In genomic region chr1:53413175-53414001, GRCh38 we compare ENCODE assay signal across 8 cellular contexts. TPM values are rescaled to one million over a fixed set of nuclear protein-coding genes. Genes with fewer than 3 reads are reported as not detected.
DNase-seq lines count a peak whose midpoint lies in the region; ATAC-seq and TF ChIP-seq lines count a peak whose summit lies in the region.

No MANE protein-coding gene starts in this region.

- no peak overlapping the region for H2AFZ ChIP-seq in H9 (ENCODE audit: low read length)

- WGBS in thyroid gland, 2 donors = 61 to 70% methylated on average over 7 to 8 of the region's 8 CpGs
- no CpG with 5 or more reads among the region's 8 CpGs for WGBS in H9 (ENCODE audit: extremely low coverage, insufficient read length, low lambda C conversion rate)

- H3K27me3 ChIP-seq in Peyer's patch (no peaks in the 10 kb centered on the region), thyroid gland (no peaks in the 10 kb centered on the region), H9 (ENCODE audit: insufficient read depth, low read length) (no peaks in the 10 kb centered on the region)

- H3K4me3 Mint-ChIP-seq in H9 = no peak overlapping the region

- 0 out of 5 replicates have a peak, but pooled peaks cover 0 to 9% of the 10 kb centered on the region in 2 experiments for H3K9me3 Mint-ChIP-seq in H9

- H4K20me1 ChIP-seq in H9 (ENCODE audit: control insufficient read depth, insufficient read depth, insufficient read length) = no peaks in the 10 kb centered on the region

- H3K9ac ChIP-seq in H9 (ENCODE audit: extremely low read depth, insufficient read length, low read length) = no peak overlapping the region

- no peak overlapping the region for H2BK15ac ChIP-seq in H9 (ENCODE audit: low read depth, low read length)

- peaks cover 4 to 12% (median 4%) of the 10 kb centered on the region in 3 experiments; a peak in 6 of 7 replicates for H3K36me3 Mint-ChIP-seq in H9 (ENCODE audit: insufficient read depth in 1 of 3, low read depth in 3 of 3)

- H3K4ac ChIP-seq in H9 (ENCODE audit: low read depth, low read length) = no peak overlapping the region

- peak overlapping the region; percentile 38 to 69 (median 63) for H3K27ac ChIP-seq in Peyer's patch
- H3K27ac ChIP-seq in thyroid gland = peak overlapping the region; percentile 20 to 64 (median 50)
- H3K27ac ChIP-seq in H9 (ENCODE audit: insufficient read length, low read depth, low read length) = no peak overlapping the region

- H3K18ac ChIP-seq in H9 (ENCODE audit: insufficient read length, low read depth, low read length) = no peak overlapping the region

- H3K4me1 ChIP-seq in Peyer's patch (no peaks in the 10 kb centered on the region), thyroid gland (peaks cover 19 to 46% of the 10 kb centered on the region in 2 donors), H9 (ENCODE audit: insufficient read depth, low read length) (peaks cover 8% of the 10 kb centered on the region; the same call in 1 of the 2 replicates)

- H3K79me2 ChIP-seq in H9 (ENCODE audit: insufficient read depth, low read length) = no peaks in the 10 kb centered on the region

- H3K9me3 ChIP-seq in Peyer's patch = no peaks in the 10 kb centered on the region
- H3K9me3 ChIP-seq in thyroid gland = no peaks in the 10 kb centered on the region
- no peaks in the 10 kb centered on the region for H3K9me3 ChIP-seq in H9 (ENCODE audit: control insufficient read depth, low read depth, low read length)

- TF ChIP-seq CTCF in Peyer's patch (IDR thresholded peaks at IDR 0.05) (no peak), thyroid gland (IDR thresholded peaks at IDR 0.05) (no peak), H9 (conservative IDR thresholded peaks at IDR 0.05) (no peak)

- peaks cover 6% of the 10 kb centered on the region for H3K27me3 Mint-ChIP-seq in H9 (ENCODE audit: low read depth)

- no peak overlapping the region for H4K5ac ChIP-seq in H9 (ENCODE audit: insufficient read length, low read depth, low read length)

- TF ChIP-seq POLR2A in Peyer's patch (IDR thresholded peaks at IDR 0.05) = no peak
- TF ChIP-seq POLR2A in thyroid gland (IDR thresholded peaks at IDR 0.05) = no peak

- H3T11ph ChIP-seq in H9 (ENCODE audit: low read length) = no peak overlapping the region

- no peak overlapping the region for H2BK20ac ChIP-seq in H9 (ENCODE audit: low read depth, low read length, poor library complexity, severe bottlenecking)

- peak; percentile 74 for ATAC-seq in GM19395 (IDR thresholded peaks at IDR 0.05; ENCODE audit: unreplicated experiment)

- no peak overlapping the region for H4K91ac ChIP-seq in H9 (ENCODE audit: insufficient read length, low read depth, low read length)

- DNase-seq in Peyer's patch (no peak), middle frontal gyrus (ENCODE audit: extremely low spot score, low spot score) (peak; percentile 17), thyroid gland (peak in 1 of 2 donors; percentile 44), H9 (no peak), NOMO-1 treated with DMSO at 0.1 percent for 48 hours (lab: John Stamatoyannopoulos, UW; ENCODE audit: unreplicated experiment) (no peak), NCI-H1417 (lab: John Stamatoyannopoulos, UW) (no peak)
- DNase-seq in activated naive CD4-positive, alpha-beta T cell treated with anti-CD3 and anti-CD28 coated beads, Interleukin-2, amount 50 U/mL, for 16 hours = peak; percentile 28

- no peaks in the 10 kb centered on the region for H3K79me1 ChIP-seq in H9 (ENCODE audit: insufficient read depth, low read depth, low read length, poor library complexity, severe bottlenecking)

- intact Hi-C loops in thyroid gland (cut with DNase I) = no loop called here

- no peak overlapping the region for H2AK5ac ChIP-seq in H9 (ENCODE audit: insufficient read length, low read length)

- H3K4me3 ChIP-seq in Peyer's patch (no peak overlapping the region), thyroid gland (replicated peaks in 1 of 3) (no peak overlapping the region)

- no peak overlapping the region for H2BK5ac ChIP-seq in H9 (ENCODE audit: insufficient read length, low read length)

- H4K8ac ChIP-seq in H9 (replicated peaks; ENCODE audit: insufficient read length, low read depth, low read length) = no peak overlapping the region

- H3K4me2 ChIP-seq in H9 (ENCODE audit: insufficient read depth, insufficient read length, low read length) = no peak overlapping the region

- H3K23ac ChIP-seq in H9 (ENCODE audit: insufficient read length, low read depth, low read length) = no peak overlapping the region

- no peak overlapping the region for H2BK12ac ChIP-seq in H9 (ENCODE audit: insufficient read length, low read depth, low read length)

- peak overlapping the region in 1 of 3 experiments; percentile 21; a peak in 1 of 7 replicates for H3K27ac Mint-ChIP-seq in H9

- H3K36me3 ChIP-seq in Peyer's patch (no peaks in the 10 kb centered on the region), thyroid gland (no peaks in the 10 kb centered on the region)

- H3K14ac ChIP-seq in H9 (ENCODE audit: insufficient read depth, low read length) = no peak overlapping the region

- no peaks in the 10 kb centered on the region for H3K23me2 ChIP-seq in H9 (ENCODE audit: insufficient read length, low read depth, low read length, poor library complexity, severe bottlenecking)

- H3K4me1 Mint-ChIP-seq in H9 = peaks cover 39 to 61% of the 10 kb centered on the region in 2 experiments

- H2BK120ac ChIP-seq in H9 (ENCODE audit: low read depth, low read length, poor library complexity, severe bottlenecking) = no peak overlapping the region

- no peak overlapping the region for H3K56ac ChIP-seq in H9 (ENCODE audit: insufficient read length, low read depth, low read length)

RNA-seq across cellular contexts. Expression of gene DMRTB1, which starts 45.8 kb away (rescaled TPM):
- not detected for total RNA-seq in Peyer's patch
- total RNA-seq in thyroid gland = under 1 TPM in 1 of 4 donors, not detected in 3; 0.27 TPM
- not detected in 2 replicates for total RNA-seq in H9 (2021)

Comparison
In these comparisons a context has a peak if more than half of its experiments do, and no peak if none do; other contexts are left out.
1. DNase-seq: peak in activated naive CD4-positive, alpha-beta T cell treated with anti-CD3 and anti-CD28 coated beads, Interleukin-2, amount 50 U/mL, for 16 hours (single experiment) and middle frontal gyrus (single experiment); none in Peyer's patch (0 of 3), H9 (single experiment), NOMO-1 treated with DMSO at 0.1 percent for 48 hours (single experiment) and NCI-H1417 (0 of 3).